In the genomic region with DNA sequence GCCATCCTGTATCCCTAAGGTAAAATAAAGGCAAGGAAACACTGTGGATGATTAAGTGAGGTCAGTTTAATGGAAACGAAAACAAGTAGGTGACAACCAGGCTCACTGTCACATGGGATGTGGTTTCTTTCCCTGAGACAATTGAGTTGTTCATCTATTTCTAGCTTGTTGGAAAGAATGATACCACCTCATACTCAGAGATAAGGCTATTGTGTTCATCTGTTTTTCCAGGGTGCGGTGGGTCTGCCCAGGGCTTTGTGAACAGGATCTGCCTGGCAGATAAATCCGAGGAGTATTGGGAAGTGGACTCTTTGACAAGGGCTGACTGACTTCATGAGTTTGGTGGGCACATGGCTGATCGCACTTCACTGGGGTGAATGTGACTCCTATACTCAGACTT, we compare ENCODE assay signal across 21 cellular contexts.
"Had no signal": no experiment of that assay in that cellular context is flagged by ENCODE, and none has a peak within 500 bp of the region (broad histone marks: within the 10 kb centered on the region; RNA-seq: fewer than 3 reads in every experiment).

No MANE protein-coding gene starts in this region.

- H3K27ac ChIP-seq: epithelial cell of prostate, left lung, ovary, psoas muscle, right atrium auricular region, spleen, thyroid gland, upper lobe of right lung had no signal

- DNase-seq: activated CD4-positive, alpha-beta T cell treated with anti-CD3 and anti-CD28 coated beads for 36 hours; activated CD4-positive, alpha-beta T cell treated with anti-CD3 and anti-CD28 coated beads, Interleukin-2, amount 50 U/mL, for 48 hours; activated CD8-positive, alpha-beta memory T cell treated with anti-CD3 and anti-CD28 coated beads, Interleukin-2, amount 50 U/mL, for 48 hours; activated effector memory CD4-positive, alpha-beta T cell treated with anti-CD3 and anti-CD28 coated beads, Interleukin-2, amount 50 U/mL, for 16 hours; activated naive CD4-positive, alpha-beta T cell treated with anti-CD3 and anti-CD28 coated beads, Interleukin-2, amount 10 ng/mL, durations not matched to agents 7 days and 5 days; activated T-cell treated with anti-CD3 and anti-CD28 coated beads, Interleukin-2, amount 50 U/mL, for 72 hours; aorta; immature natural killer cell; left lung; natural killer cell; ovary; psoas muscle; spleen; stimulated activated CD4-positive, alpha-beta T cell treated with anti-CD3 and anti-CD28 coated beads, Interleukin-4, amount 100 ng/mL, for 1 hour; stimulated activated naive CD4-positive, alpha-beta T cell; T-cell; thyroid gland; upper lobe of right lung had no signal

- H3K36me3 ChIP-seq: ovary, right atrium auricular region, thyroid gland, upper lobe of right lung had no signal

- ATAC-seq: activated CD4-positive, alpha-beta T cell treated with anti-CD3 and anti-CD28 coated beads for 36 hours; activated T-cell treated with anti-CD3 and anti-CD28 coated beads, Interleukin-2, amount 50 U/mL, for 72 hours; left lung; natural killer cell; psoas muscle; T-cell; upper lobe of right lung had no signal

- H3K4me1 ChIP-seq: left lung, psoas muscle, right atrium auricular region, spleen, thyroid gland, upper lobe of right lung had no signal

- H3K9me3 ChIP-seq: left lung, ovary, psoas muscle, right atrium auricular region, spleen, thyroid gland, upper lobe of right lung had no signal

- H3K27me3 ChIP-seq: left lung, ovary, right atrium auricular region, spleen, thyroid gland, upper lobe of right lung had no signal

- H3K4me3 ChIP-seq: left lung, lung, ovary, psoas muscle, right atrium auricular region, spleen, thyroid gland, upper lobe of right lung had no signal
